ENCODE assay signal across 3 cellular contexts in the genomic region with DNA sequence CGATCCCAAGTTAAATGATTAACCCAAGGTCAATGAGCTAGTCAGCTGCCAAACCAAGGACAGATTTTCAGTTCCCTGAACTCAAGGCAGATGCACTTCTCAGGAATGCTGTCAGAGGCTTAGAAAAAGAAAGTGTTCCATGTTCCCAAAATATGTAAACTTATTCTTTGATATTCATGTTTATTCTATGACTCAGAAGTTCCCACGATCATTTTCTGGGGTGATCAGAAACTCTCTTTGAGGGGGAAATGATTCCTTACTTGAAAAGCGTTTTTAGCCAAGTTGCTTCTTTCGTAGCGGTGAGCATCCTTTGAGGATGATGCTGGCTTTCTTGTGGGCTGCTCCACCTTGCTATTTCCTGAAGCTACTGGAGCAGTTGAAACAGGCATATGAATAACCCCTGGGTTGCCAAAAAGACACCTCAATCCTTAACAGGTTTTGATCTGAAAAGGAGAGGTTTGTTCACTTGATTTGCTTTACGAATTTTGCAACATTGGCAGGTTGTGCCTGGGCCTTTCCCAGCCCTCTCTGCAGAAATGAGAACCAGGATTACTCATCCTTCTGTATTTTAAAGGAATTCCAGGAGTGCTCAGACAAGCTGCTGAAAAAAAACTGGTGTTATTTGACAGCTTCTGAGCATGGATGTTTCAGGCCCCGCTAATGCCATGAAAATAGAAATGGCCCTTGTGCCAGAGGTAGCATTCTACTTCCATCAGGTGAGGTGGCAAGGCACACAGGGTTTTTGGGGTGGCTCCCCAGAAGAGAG.
TF ChIP-seq lines count a peak whose summit lies in the region.

No MANE protein-coding gene starts in this region.

TF ChIP-seq in A549, 52 proteins besides CTCF, POLR2A, EP300 and RAD21:
- TF ChIP-seq FOSL2 (IDR thresholded peaks at IDR 0.05) (no peak), FOSL2 (CRISPR knock-in tag; IDR thresholded peaks at IDR 0.05) (peak; percentile 22; the same call in 1 of the 2 replicates), RNF2 (IDR thresholded peaks at IDR 0.05; ENCODE audit: borderline replicate concordance, low read depth) (no peak), HEYL (CRISPR knock-in tag; IDR thresholded peaks at IDR 0.05) (no peak), TFCP2L1 (CRISPR knock-in tag; IDR thresholded peaks at IDR 0.05) (no peak), PHF8 (IDR thresholded peaks at IDR 0.05; ENCODE audit: borderline replicate concordance, low read depth) (no peak), EHF (CRISPR knock-in tag; IDR thresholded peaks at IDR 0.05) (no peak), CHD2 (IDR thresholded peaks at IDR 0.05; ENCODE audit: low read length, partially characterized antibody) (no peak), SREBF2 (IDR thresholded peaks at IDR 0.05) (no peak), CEBPB (IDR thresholded peaks at IDR 0.05) (peak in 1 of 2 experiments; percentile 43; a peak in 1 of 4 replicates), MAFK (IDR thresholded peaks at IDR 0.05; ENCODE audit: partially characterized antibody) (peak; percentile 68), JUNB (IDR thresholded peaks at IDR 0.05) (no peak)
- TF ChIP-seq, protein P1, sequence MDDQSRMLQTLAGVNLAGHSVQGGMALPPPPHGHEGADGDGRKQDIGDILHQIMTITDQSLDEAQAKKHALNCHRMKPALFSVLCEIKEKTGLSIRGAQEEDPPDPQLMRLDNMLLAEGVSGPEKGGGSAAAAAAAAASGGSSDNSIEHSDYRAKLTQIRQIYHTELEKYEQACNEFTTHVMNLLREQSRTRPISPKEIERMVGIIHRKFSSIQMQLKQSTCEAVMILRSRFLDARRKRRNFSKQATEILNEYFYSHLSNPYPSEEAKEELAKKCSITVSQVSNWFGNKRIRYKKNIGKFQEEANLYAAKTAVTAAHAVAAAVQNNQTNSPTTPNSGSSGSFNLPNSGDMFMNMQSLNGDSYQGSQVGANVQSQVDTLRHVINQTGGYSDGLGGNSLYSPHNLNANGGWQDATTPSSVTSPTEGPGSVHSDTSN (IDR thresholded peaks at IDR 0.05) = no peak

TF ChIP-seq in IMR-90, 13 proteins besides CTCF, POLR2A, EP300 and RAD21:
- TF ChIP-seq MAFK (IDR thresholded peaks at IDR 0.05; ENCODE audit: low read depth, low read length) (peak; percentile 51), CEBPB (IDR thresholded peaks at IDR 0.05; ENCODE audit: low read depth, low read length) (peak; percentile 70), RFX5 (IDR thresholded peaks at IDR 0.05; ENCODE audit: low read depth, low read length) (no peak)

TF ChIP-seq in HepG2, 621 proteins besides CTCF, POLR2A, EP300 and RAD21:
- TF ChIP-seq KLF15 (CRISPR knock-in tag; IDR thresholded peaks at IDR 0.05; ENCODE audit: borderline replicate concordance) (no peak), GLI4 (CRISPR knock-in tag; IDR thresholded peaks at IDR 0.05; ENCODE audit: borderline replicate concordance) (no peak), TRIM22 (IDR thresholded peaks at IDR 0.05) (no peak), CBX2 (IDR thresholded peaks at IDR 0.05; ENCODE audit: low read depth, low read length) (no peak), CBX2 (CRISPR knock-in tag; IDR thresholded peaks at IDR 0.05; ENCODE audit: low read depth) (no peak), TOE1 (CRISPR knock-in tag; IDR thresholded peaks at IDR 0.05) (no peak), GTF3A (CRISPR knock-in tag; conservative IDR thresholded peaks at IDR 0.05) (no peak), FOXA1 (IDR thresholded peaks at IDR 0.05) (no peak), FOXA1 (CRISPR knock-in tag; IDR thresholded peaks at IDR 0.05) (no peak)
- TF ChIP-seq, protein P1 (CRISPR knock-in tag; IDR thresholded peaks at IDR 0.05; ENCODE audit: borderline replicate concordance) = no peak
TF ChIP-seq in HepG2: peak in this region for 0.
